Comparison of ENCODE assay signal across 1 cellular context in the genomic region with DNA sequence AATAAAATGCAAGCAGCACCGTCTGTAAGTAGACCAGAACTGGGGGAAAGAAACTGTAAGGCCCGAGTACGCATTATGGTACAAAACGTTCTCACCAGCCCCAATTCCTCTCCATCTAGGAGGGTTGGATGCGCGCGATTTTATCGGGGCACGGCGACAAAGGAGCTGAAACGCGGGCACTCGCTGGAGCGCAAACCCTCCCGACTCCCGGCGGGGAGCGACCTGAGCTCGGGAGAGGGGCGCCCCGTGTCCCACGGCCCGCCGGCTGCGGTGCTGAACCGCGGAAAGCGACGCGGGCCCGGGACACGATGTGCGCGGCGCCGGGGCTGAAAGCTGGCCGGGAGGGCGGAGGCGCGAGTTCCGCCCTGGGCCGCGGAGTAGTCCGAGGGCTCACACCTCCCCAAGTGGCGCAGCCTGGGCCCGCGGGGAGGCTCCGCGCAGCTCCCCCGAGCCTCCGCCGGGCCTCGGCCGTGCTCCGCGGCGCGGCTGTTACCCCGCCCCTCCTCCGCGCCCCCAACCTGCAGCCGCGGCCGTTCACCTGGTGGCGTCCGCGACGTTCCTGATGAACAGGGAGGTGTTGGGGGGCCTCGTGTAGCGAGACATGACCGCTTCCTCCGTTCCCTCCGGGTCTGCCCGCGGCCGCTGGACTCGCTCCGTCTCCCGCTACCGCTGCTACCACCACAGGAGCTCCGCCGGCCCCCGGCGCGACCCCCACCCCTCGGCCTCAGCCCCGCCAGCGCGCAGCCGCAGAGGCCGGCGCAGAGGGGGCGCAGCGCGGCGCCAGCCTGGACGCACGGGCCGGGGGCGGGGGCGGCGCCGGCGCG.
A peak's percentile ranks its signal among the peaks of the same experiment; 100 is the strongest.
TF ChIP-seq lines count a peak whose summit lies in the region.

Gene SRSF12 (minus strand): TSS at position 787 of the 824 bp plus-strand sequence. CDS start 184 bp downstream, at position 603.

TF ChIP-seq in HepG2, 621 proteins besides CTCF, POLR2A, EP300 and RAD21 (continued from another document and continues in another):
- 0 out of 2 replicates have a peak, but pooled peaks have one; percentile 25 for TF ChIP-seq ZNF280B (CRISPR knock-in tag; IDR thresholded peaks at IDR 0.05; ENCODE audit: borderline replicate concordance)
- no peak for TF ChIP-seq POLR2AphosphoS2 (IDR thresholded peaks at IDR 0.05; ENCODE audit: low read depth, low read length)
- peak; percentile 55 for TF ChIP-seq MAX (IDR thresholded peaks at IDR 0.05)
- TF ChIP-seq CHCHD3 (CRISPR knock-in tag; IDR thresholded peaks at IDR 0.05), result no peak
- peak; percentile 35; the same call in 1 of the 2 replicates for TF ChIP-seq RBFOX2 (IDR thresholded peaks at IDR 0.05; ENCODE audit: low read depth, low read length)
- TF ChIP-seq NFATC3 (CRISPR knock-in tag; IDR thresholded peaks at IDR 0.05), result no peak
- TF ChIP-seq XRCC5 (optimal IDR thresholded peaks at IDR 0.05; ENCODE audit: low read length), result no peak
- TF ChIP-seq ZNF652 (CRISPR knock-in tag; IDR thresholded peaks at IDR 0.05; ENCODE audit: borderline replicate concordance, low read depth), result no peak
- TF ChIP-seq, protein P1, sequence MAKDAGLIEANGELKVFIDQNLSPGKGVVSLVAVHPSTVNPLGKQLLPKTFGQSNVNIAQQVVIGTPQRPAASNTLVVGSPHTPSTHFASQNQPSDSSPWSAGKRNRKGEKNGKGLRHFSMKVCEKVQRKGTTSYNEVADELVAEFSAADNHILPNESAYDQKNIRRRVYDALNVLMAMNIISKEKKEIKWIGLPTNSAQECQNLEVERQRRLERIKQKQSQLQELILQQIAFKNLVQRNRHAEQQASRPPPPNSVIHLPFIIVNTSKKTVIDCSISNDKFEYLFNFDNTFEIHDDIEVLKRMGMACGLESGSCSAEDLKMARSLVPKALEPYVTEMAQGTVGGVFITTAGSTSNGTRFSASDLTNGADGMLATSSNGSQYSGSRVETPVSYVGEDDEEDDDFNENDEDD (CRISPR knock-in tag; IDR thresholded peaks at IDR 0.05; ENCODE audit: borderline replicate concordance), result peak; percentile 36; the same call in 1 of the 2 replicates
- TF ChIP-seq ZNF124 (CRISPR knock-in tag; IDR thresholded peaks at IDR 0.05), result no peak
- TF ChIP-seq, protein P2, sequence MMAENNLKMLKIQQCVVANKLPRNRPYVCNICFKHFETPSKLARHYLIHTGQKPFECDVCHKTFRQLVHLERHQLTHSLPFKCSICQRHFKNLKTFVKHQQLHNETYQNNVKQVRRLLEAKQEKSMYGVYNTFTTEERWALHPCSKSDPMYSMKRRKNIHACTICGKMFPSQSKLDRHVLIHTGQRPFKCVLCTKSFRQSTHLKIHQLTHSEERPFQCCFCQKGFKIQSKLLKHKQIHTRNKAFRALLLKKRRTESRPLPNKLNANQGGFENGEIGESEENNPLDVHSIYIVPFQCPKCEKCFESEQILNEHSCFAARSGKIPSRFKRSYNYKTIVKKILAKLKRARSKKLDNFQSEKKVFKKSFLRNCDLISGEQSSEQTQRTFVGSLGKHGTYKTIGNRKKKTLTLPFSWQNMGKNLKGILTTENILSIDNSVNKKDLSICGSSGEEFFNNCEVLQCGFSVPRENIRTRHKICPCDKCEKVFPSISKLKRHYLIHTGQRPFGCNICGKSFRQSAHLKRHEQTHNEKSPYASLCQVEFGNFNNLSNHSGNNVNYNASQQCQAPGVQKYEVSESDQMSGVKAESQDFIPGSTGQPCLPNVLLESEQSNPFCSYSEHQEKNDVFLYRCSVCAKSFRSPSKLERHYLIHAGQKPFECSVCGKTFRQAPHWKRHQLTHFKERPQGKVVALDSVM (CRISPR knock-in tag; IDR thresholded peaks at IDR 0.05), result peak; percentile 73
- TF ChIP-seq ZFY (CRISPR knock-in tag; IDR thresholded peaks at IDR 0.05), result peak; percentile 76
- no peak for TF ChIP-seq BRCA1 (CRISPR knock-in tag; IDR thresholded peaks at IDR 0.05)
- TF ChIP-seq, protein P3, sequence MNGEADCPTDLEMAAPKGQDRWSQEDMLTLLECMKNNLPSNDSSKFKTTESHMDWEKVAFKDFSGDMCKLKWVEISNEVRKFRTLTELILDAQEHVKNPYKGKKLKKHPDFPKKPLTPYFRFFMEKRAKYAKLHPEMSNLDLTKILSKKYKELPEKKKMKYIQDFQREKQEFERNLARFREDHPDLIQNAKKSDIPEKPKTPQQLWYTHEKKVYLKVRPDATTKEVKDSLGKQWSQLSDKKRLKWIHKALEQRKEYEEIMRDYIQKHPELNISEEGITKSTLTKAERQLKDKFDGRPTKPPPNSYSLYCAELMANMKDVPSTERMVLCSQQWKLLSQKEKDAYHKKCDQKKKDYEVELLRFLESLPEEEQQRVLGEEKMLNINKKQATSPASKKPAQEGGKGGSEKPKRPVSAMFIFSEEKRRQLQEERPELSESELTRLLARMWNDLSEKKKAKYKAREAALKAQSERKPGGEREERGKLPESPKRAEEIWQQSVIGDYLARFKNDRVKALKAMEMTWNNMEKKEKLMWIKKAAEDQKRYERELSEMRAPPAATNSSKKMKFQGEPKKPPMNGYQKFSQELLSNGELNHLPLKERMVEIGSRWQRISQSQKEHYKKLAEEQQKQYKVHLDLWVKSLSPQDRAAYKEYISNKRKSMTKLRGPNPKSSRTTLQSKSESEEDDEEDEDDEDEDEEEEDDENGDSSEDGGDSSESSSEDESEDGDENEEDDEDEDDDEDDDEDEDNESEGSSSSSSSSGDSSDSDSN (CRISPR knock-in tag; IDR thresholded peaks at IDR 0.05), result peak; percentile 90; the same call in 1 of the 2 replicates
- TF ChIP-seq ZNF841 (CRISPR knock-in tag; IDR thresholded peaks at IDR 0.05; ENCODE audit: borderline replicate concordance), result no peak
- TF ChIP-seq, protein P4, sequence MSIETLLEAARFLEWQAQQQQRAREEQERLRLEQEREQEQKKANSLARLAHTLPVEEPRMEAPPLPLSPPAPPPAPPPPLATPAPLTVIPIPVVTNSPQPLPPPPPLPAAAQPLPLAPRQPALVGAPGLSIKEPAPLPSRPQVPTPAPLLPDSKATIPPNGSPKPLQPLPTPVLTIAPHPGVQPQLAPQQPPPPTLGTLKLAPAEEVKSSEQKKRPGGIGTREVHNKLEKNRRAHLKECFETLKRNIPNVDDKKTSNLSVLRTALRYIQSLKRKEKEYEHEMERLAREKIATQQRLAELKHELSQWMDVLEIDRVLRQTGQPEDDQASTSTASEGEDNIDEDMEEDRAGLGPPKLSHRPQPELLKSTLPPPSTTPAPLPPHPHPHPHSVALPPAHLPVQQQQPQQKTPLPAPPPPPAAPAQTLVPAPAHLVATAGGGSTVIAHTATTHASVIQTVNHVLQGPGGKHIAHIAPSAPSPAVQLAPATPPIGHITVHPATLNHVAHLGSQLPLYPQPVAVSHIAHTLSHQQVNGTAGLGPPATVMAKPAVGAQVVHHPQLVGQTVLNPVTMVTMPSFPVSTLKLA (IDR thresholded peaks at IDR 0.05), result no peak
- TF ChIP-seq, protein P5, sequence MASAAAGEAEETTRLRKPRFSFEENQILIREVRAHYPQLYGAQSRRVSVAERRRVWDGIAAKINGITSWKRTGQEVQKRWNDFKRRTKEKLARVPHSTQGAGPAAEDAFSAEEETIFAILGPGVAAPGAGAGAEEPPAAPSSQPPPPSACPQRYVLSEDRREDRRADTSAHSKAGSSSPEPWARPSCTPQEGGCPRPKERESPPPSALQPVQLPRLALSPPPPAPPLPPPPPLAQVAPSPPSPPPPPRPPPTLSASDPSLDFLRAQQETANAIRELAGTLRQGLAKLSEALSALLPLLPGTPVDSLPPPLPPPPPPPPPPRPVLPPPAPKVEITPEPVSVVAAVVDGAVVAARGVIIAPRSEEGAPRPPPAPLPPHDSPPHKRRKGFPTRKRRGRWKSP (CRISPR knock-in tag; IDR thresholded peaks at IDR 0.05), result peak; percentile 81
- peak; percentile 31 for TF ChIP-seq AGO2 (optimal IDR thresholded peaks at IDR 0.05; ENCODE audit: low read depth, low read length)
- TF ChIP-seq ZBTB20 (CRISPR knock-in tag; IDR thresholded peaks at IDR 0.05; ENCODE audit: borderline replicate concordance, low read depth), result no peak
- TF ChIP-seq ZBTB42 (CRISPR knock-in tag; IDR thresholded peaks at IDR 0.05), result no peak
- TF ChIP-seq TEAD2 (CRISPR knock-in tag; IDR thresholded peaks at IDR 0.05), result no peak
- 0 out of 2 replicates have a peak, but pooled peaks have one; percentile 32 for TF ChIP-seq GLI4 (CRISPR knock-in tag; IDR thresholded peaks at IDR 0.05; ENCODE audit: borderline replicate concordance)
- TF ChIP-seq, protein P6, sequence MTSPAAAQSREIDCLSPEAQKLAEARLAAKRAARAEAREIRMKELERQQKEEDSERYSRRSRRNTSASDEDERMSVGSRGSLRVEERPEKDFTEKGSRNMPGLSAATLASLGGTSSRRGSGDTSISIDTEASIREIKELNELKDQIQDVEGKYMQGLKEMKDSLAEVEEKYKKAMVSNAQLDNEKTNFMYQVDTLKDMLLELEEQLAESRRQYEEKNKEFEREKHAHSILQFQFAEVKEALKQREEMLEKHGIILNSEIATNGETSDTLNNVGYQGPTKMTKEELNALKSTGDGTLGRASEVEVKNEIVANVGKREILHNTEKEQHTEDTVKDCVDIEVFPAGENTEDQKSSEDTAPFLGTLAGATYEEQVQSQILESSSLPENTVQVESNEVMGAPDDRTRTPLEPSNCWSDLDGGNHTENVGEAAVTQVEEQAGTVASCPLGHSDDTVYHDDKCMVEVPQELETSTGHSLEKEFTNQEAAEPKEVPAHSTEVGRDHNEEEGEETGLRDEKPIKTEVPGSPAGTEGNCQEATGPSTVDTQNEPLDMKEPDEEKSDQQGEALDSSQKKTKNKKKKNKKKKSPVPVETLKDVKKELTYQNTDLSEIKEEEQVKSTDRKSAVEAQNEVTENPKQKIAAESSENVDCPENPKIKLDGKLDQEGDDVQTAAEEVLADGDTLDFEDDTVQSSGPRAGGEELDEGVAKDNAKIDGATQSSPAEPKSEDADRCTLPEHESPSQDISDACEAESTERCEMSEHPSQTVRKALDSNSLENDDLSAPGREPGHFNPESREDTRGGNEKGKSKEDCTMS (CRISPR knock-in tag; conservative IDR thresholded peaks at IDR 0.05), result no peak
- no peak for TF ChIP-seq MAZ (IDR thresholded peaks at IDR 0.05; ENCODE audit: borderline replicate concordance, low read depth, low read length)
- TF ChIP-seq MAZ (CRISPR knock-in tag; IDR thresholded peaks at IDR 0.05; ENCODE audit: low read depth), result peak; percentile 68; the same call in 1 of the 2 replicates
- TF ChIP-seq MIER2 (CRISPR knock-in tag; IDR thresholded peaks at IDR 0.05), result no peak
- TF ChIP-seq, protein P7, sequence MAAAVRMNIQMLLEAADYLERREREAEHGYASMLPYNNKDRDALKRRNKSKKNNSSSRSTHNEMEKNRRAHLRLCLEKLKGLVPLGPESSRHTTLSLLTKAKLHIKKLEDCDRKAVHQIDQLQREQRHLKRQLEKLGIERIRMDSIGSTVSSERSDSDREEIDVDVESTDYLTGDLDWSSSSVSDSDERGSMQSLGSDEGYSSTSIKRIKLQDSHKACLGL (CRISPR knock-in tag; IDR thresholded peaks at IDR 0.05), result 0 out of 2 replicates have a peak, but pooled peaks have one; percentile 21
- peak; percentile 43; the same call in 1 of the 2 replicates for TF ChIP-seq ZNF451 (CRISPR knock-in tag; IDR thresholded peaks at IDR 0.05)
- 0 out of 2 replicates have a peak, but pooled peaks have one; percentile 69 for TF ChIP-seq HES4 (CRISPR knock-in tag; IDR thresholded peaks at IDR 0.05; ENCODE audit: borderline replicate concordance)
- TF ChIP-seq CBX5 (CRISPR knock-in tag; IDR thresholded peaks at IDR 0.05; ENCODE audit: borderline replicate concordance), result no peak
- TF ChIP-seq MAF1 (CRISPR knock-in tag; IDR thresholded peaks at IDR 0.05; ENCODE audit: borderline replicate concordance), result no peak
- peak; percentile 5 for TF ChIP-seq ZEB1 (IDR thresholded peaks at IDR 0.05; ENCODE audit: insufficient replicate concordance, low read depth)
- no peak for TF ChIP-seq SRSF1 (optimal IDR thresholded peaks at IDR 0.05; ENCODE audit: low read depth, low read length)
- TF ChIP-seq ZC3H13 (CRISPR knock-in tag; IDR thresholded peaks at IDR 0.05), result no peak
- TF ChIP-seq HBP1 (CRISPR knock-in tag; IDR thresholded peaks at IDR 0.05; ENCODE audit: low read depth), result no peak
- TF ChIP-seq ZNF276 (CRISPR knock-in tag; IDR thresholded peaks at IDR 0.05; ENCODE audit: low read depth), result no peak
- TF ChIP-seq HNRNPK (IDR thresholded peaks at IDR 0.05; ENCODE audit: low read depth, low read length, poor library complexity, severe bottlenecking), result no peak
- no peak for TF ChIP-seq CC2D1A (CRISPR knock-in tag; IDR thresholded peaks at IDR 0.05)
- peak; percentile 52; the same call in 1 of the 2 replicates for TF ChIP-seq KAT7 (CRISPR knock-in tag; IDR thresholded peaks at IDR 0.05; ENCODE audit: borderline replicate concordance)
- no peak for TF ChIP-seq NONO (IDR thresholded peaks at IDR 0.05)
- peak; percentile 50; the same call in 1 of the 2 replicates for TF ChIP-seq NONO (CRISPR knock-in tag; conservative IDR thresholded peaks at IDR 0.05)
